Comparison of ENCODE assay signal across 8 cellular contexts in genomic region chr4:114603455-114603854, GRCh38. TPM values are rescaled to one million over a fixed set of nuclear protein-coding genes. Genes with fewer than 3 reads are reported as not detected.
DNase-seq lines count a peak whose midpoint lies in the region; ATAC-seq and TF ChIP-seq lines count a peak whose summit lies in the region.
"Had no signal": no experiment of that assay in that cellular context is flagged by ENCODE, and none has a peak within 500 bp of the region (broad histone marks: within the 10 kb centered on the region; RNA-seq: fewer than 3 reads in every experiment).

No MANE protein-coding gene starts in this region.

- no peaks in the 10 kb centered on the region for H3K9me3 ChIP-seq in HEK293 (ENCODE audit: control insufficient read depth, insufficient read depth, low read depth, low read length)
- H3K9me3 ChIP-seq in mucosa of stomach (ENCODE audit: control insufficient read depth, low read length) = no peaks in the 10 kb centered on the region

- H3K9ac ChIP-seq in mucosa of stomach (ENCODE audit: low read length) = peak overlapping the region; percentile 77

- no peak for TF ChIP-seq CTCF in HEK293 (tag by site-specific recombination; IDR thresholded peaks at IDR 0.05)
- no peak for TF ChIP-seq CTCF in natural killer cell (IDR thresholded peaks at IDR 0.05)

- H3K27me3 Mint-ChIP-seq in natural killer cell (ENCODE audit: low read depth in 2 of 2) = peaks cover 13 to 17% of the 10 kb centered on the region in 2 donors

- ATAC-seq in GM19023 (IDR thresholded peaks at IDR 0.05; ENCODE audit: unreplicated experiment) = peak; percentile 89
- peak; percentile 96 for ATAC-seq in HG03575 (IDR thresholded peaks at IDR 0.05; ENCODE audit: extremely low read depth, insufficient number of reproducible peaks, low FRiP score, unreplicated experiment)
- ATAC-seq in natural killer cell = no peak

- H3K9me3 Mint-ChIP-seq in natural killer cell = no peaks in the 10 kb centered on the region

- no peak overlapping the region for H3K27ac Mint-ChIP-seq in natural killer cell

- CTCF ChIA-PET in HEK293 (lab: Yijun Ruan, JAX) = no interaction called here

- H3K27me3 ChIP-seq in mucosa of stomach (ENCODE audit: control insufficient read depth, insufficient read depth, low read length) = peaks cover 3% of the 10 kb centered on the region

- H3K36me3 Mint-ChIP-seq in natural killer cell = no peaks in the 10 kb centered on the region

- H3K4me1 ChIP-seq in HEK293 (ENCODE audit: control insufficient read depth, insufficient read depth, low read length) (peaks cover 4% of the 10 kb centered on the region; the same call in 1 of the 2 replicates), mucosa of stomach (ENCODE audit: control insufficient read depth, insufficient read depth, low read length) (peaks cover 29% of the 10 kb centered on the region)

- H3K4me3 ChIP-seq in HEK293 (ENCODE audit: low read depth, low read length) (no peak overlapping the region), mucosa of stomach (ENCODE audit: low read length) (peak overlapping the region; percentile 52)

- DNase-seq in natural killer cell (no peak), iPS-NIHi11 (ENCODE audit: low spot score) (no peak)
- DNase-seq in NK-92 treated with Interleukin-12 subunit alpha and Interleukin-12 subunit beta, amount 100 ng/mL, for 24 hours (lab: John Stamatoyannopoulos, UW) = no peak
- DNase-seq: activated naive CD4-positive, alpha-beta T cell treated with Interleukin-2 at 50 U/mL for 16 hours had no signal

- H3K36me3 ChIP-seq in HEK293 (ENCODE audit: control insufficient read depth in 2 of 2, insufficient read depth in 1 of 2, low read length in 2 of 2) (no peaks in the 10 kb centered on the region), mucosa of stomach (ENCODE audit: control insufficient read depth, insufficient read depth, low read length) (no peaks in the 10 kb centered on the region)

- no peak overlapping the region for H3K27ac ChIP-seq in HEK293 (ENCODE audit: extremely low read depth, low read depth, low read length)

- no peak overlapping the region for H3K4me3 Mint-ChIP-seq in natural killer cell

- intact Hi-C loops in natural killer cell (cut with micrococcal nuclease) = no loop called here

- H3K4me1 Mint-ChIP-seq in natural killer cell = peaks cover 0 to 7% of the 10 kb centered on the region in 2 donors

- POLR2A ChIA-PET in HEK293 (lab: Yijun Ruan, JAX) = no interaction called here

TF ChIP-seq in HEK293, 187 proteins besides CTCF, POLR2A, EP300 and RAD21:
- no peak for TF ChIP-seq ZBTB6 (tag by site-specific recombination; IDR thresholded peaks at IDR 0.05)
- TF ChIP-seq ZNF10 (tag by site-specific recombination; IDR thresholded peaks at IDR 0.05) = no peak
- 0 out of 2 replicates have a peak, but pooled peaks have one; percentile 4 for TF ChIP-seq ZNF366 (tag by site-specific recombination; conservative IDR thresholded peaks at IDR 0.05)
- TF ChIP-seq SP7 (tag by site-specific recombination; IDR thresholded peaks at IDR 0.05) = no peak

RNA-seq across cellular contexts. Expression of gene UGT8, which starts 4.8 kb away (rescaled TPM):
- under 1 TPM in 2 of 3 donors, not detected in 1; 0.16 to 0.25 TPM for total RNA-seq in natural killer cell

Comparison
In these comparisons a context has a peak if more than half of its experiments do, and no peak if none do; other contexts are left out.
1. ATAC-seq: peak in GM19023 (single experiment) and HG03575 (single experiment); none in natural killer cell (0 of 3).